ENCODE assay signal across 8 cellular contexts in genomic region chr6:63351995-63352586, GRCh38.
DNase-seq lines count a peak whose midpoint lies in the region; ATAC-seq and TF ChIP-seq lines count a peak whose summit lies in the region.

No MANE protein-coding gene starts in this region.

- peak; percentile 6 for DNase-seq in NCI-H510A treated with DMSO at 0.1 percent for 48 hours (lab: John Stamatoyannopoulos, UW)
- no peak for DNase-seq in NCI-H510A (lab: John Stamatoyannopoulos, UW)
- peak; percentile 1 for DNase-seq in brain pericyte (ENCODE audit: low read depth, low spot score)
- no peak for DNase-seq in stimulated activated CD4-positive, alpha-beta T cell treated with anti-CD3 and anti-CD28 coated beads, Interleukin-4, amount 100 ng/mL, for 24 hours
- DNase-seq in NCI-H2107 treated with DMSO at 0.1 percent for 48 hours (lab: John Stamatoyannopoulos, UW; ENCODE audit: unreplicated experiment) = no peak

- H3K36me3 Mint-ChIP-seq in nephron (ENCODE audit: low read depth) = no peaks in the 10 kb centered on the region

- H3K4me3 Mint-ChIP-seq in nephron = no peak overlapping the region

- H3K27ac Mint-ChIP-seq in nephron = peak overlapping the region in 2 of 3 experiments; percentile 8 to 18

- H3K4me1 Mint-ChIP-seq in nephron = no peaks in the 10 kb centered on the region

- TF ChIP-seq EP300 in Ishikawa (IDR thresholded peaks at IDR 0.05; ENCODE audit: borderline replicate concordance) = no peak

- no peaks in the 10 kb centered on the region for H3K9me3 Mint-ChIP-seq in nephron

- ATAC-seq in GM21528 (IDR thresholded peaks at IDR 0.05; ENCODE audit: low FRiP score, unreplicated experiment) = peak; percentile 48

- peak; percentile 30 to 51 (median 42) for TF ChIP-seq CTCF in nephron (IDR thresholded peaks at IDR 0.05; ENCODE audit: unreplicated experiment in 3 of 3)

- H3K27me3 Mint-ChIP-seq in nephron (ENCODE audit: low read depth) = no peaks in the 10 kb centered on the region

- TF ChIP-seq RAD21 in Ishikawa (IDR thresholded peaks at IDR 0.05; ENCODE audit: low read depth) = peak; percentile 56

TF ChIP-seq in Ishikawa, 13 proteins besides CTCF, POLR2A, EP300 and RAD21:
- TF ChIP-seq TAF1 (IDR thresholded peaks at IDR 0.05; ENCODE audit: low read depth) (no peak), MAX (IDR thresholded peaks at IDR 0.05) (no peak), YY1 (IDR thresholded peaks at IDR 0.05; ENCODE audit: low read depth) (no peak), TCF12 (IDR thresholded peaks at IDR 0.05; ENCODE audit: low read depth) (no peak), TEAD4 (IDR thresholded peaks at IDR 0.05) (no peak), NFIC (IDR thresholded peaks at IDR 0.05) (no peak), USF1 (IDR thresholded peaks at IDR 0.05) (no peak), EGR1 (IDR thresholded peaks at IDR 0.05) (no peak), FOXM1 (IDR thresholded peaks at IDR 0.05; ENCODE audit: borderline replicate concordance, low read depth) (no peak), CEBPB (IDR thresholded peaks at IDR 0.05) (no peak), REST (IDR thresholded peaks at IDR 0.05; ENCODE audit: low read depth) (no peak), ZBTB7A (IDR thresholded peaks at IDR 0.05; ENCODE audit: low read depth) (no peak)

Comparison
In these comparisons a context has a peak if more than half of its experiments do, and no peak if none do; other contexts are left out.
1. DNase-seq: peak in NCI-H510A treated with DMSO at 0.1 percent for 48 hours (single experiment) and brain pericyte (single experiment); none in NCI-H510A (single experiment), stimulated activated CD4-positive, alpha-beta T cell treated with anti-CD3 and anti-CD28 coated beads, Interleukin-4, amount 100 ng/mL, for 24 hours (single experiment) and NCI-H2107 treated with DMSO at 0.1 percent for 48 hours (single experiment).